8 cellular contexts compared by ENCODE assay signal in genomic region chr2:79929624-79930023, GRCh38.
"Had no signal": no experiment of that assay in that cellular context is flagged by ENCODE, and none has a peak within 500 bp of the region (broad histone marks: within the 10 kb centered on the region; RNA-seq: fewer than 3 reads in every experiment).

No MANE protein-coding gene starts in this region.

- H3K4me3 ChIP-seq: GM12878 had no signal

- ATAC-seq: GM12878 had no signal

- FAIRE-seq: G401.6, GM12878, GM12891, GM12892, GM18507, GM19239 had no signal

- DNase-seq: GDM1, GF-D8 had no signal
